In genomic region chr20:3887870-3888614, GRCh38 we compare ENCODE assay signal across 8 cellular contexts. TPM values are rescaled to one million over a fixed set of nuclear protein-coding genes. Genes with fewer than 3 reads are reported as not detected.
DNase-seq lines count a peak whose midpoint lies in the region; ATAC-seq and TF ChIP-seq lines count a peak whose summit lies in the region.

No MANE protein-coding gene starts in this region.

- peak overlapping the region; percentile 95 to 100 (median 99) for H3K27ac Mint-ChIP-seq in nephron

- DNase-seq in NCI-H748 (lab: John Stamatoyannopoulos, UW; ENCODE audit: unreplicated experiment): peak; percentile 80
- DNase-seq in NCI-H748 treated with DMSO at 0.1 percent for 48 hours (lab: John Stamatoyannopoulos, UW): no peak
- peak; percentile 67 for DNase-seq in RPMI7951 (ENCODE audit: low read depth)
- peak; percentile 53 for DNase-seq in epidermal melanocyte (ENCODE audit: insufficient read length, low spot score)

- no peak for TF ChIP-seq CTCF in nephron (IDR thresholded peaks at IDR 0.05; ENCODE audit: unreplicated experiment in 3 of 3)

- no peaks in the 10 kb centered on the region for H3K9me3 Mint-ChIP-seq in nephron

- H3K4me3 Mint-ChIP-seq in nephron: peak overlapping the region; percentile 96 to 99 (median 99)

- peaks cover 10% of the 10 kb centered on the region for H3K36me3 Mint-ChIP-seq in nephron (ENCODE audit: low read depth)

- H3K27me3 Mint-ChIP-seq in nephron (ENCODE audit: low read depth): no peaks in the 10 kb centered on the region

- peaks cover 36% of the 10 kb centered on the region for H3K4me1 Mint-ChIP-seq in nephron

- ATAC-seq in GM18498 (IDR thresholded peaks at IDR 0.05; ENCODE audit: unreplicated experiment) (no peak), HG02610 (IDR thresholded peaks at IDR 0.05; ENCODE audit: unreplicated experiment) (no peak), GM18520 (IDR thresholded peaks at IDR 0.05; ENCODE audit: unreplicated experiment) (no peak)

RNA-seq across cellular contexts. Expression of gene PANK2, which starts 1.1 kb away (rescaled TPM):
- total RNA-seq in RPMI7951 (2014; rRNA removed; shearing (Covaris generic)): 60.7 and 79.3 TPM in 2 replicates

RNA-seq across cellular contexts. Expression of gene MAVS, which starts 41.4 kb away (rescaled TPM):
- 19.3 and 23.4 TPM in 2 replicates for total RNA-seq in RPMI7951 (2014; rRNA removed; shearing (Covaris generic))
